2 cellular contexts compared by ENCODE assay signal in the genomic region with DNA sequence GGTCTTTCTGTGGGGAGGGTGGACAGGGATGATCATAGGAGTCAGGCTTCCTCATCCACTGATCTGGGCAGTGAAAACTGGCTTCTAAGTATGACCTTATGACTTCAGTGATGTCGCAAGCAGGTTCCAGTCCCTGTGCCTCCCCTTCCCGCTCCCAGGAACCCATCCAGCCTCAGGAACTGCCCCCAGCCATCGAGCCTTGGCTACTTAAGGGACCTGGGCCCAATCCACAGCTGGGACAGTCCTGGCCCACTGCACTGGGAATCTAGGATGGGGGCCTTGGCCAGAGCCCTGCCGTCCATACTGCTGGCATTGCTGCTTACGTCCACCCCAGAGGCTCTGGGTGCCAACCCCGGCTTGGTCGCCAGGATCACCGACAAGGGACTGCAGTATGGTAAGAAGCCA.
TF ChIP-seq lines count a peak whose summit lies in the region.

Gene LBP (plus strand): TSS at position 236 of the 405 bp plus-strand sequence. CDS start 35 bp downstream, at position 271.

TF ChIP-seq in GM23338, 12 proteins besides CTCF, POLR2A, EP300 and RAD21 (continues in another document):
- no peak for TF ChIP-seq ZNF114 (CRISPR knock-in tag; IDR thresholded peaks at IDR 0.05)
- no peak for TF ChIP-seq ZNF331 (CRISPR knock-in tag; IDR thresholded peaks at IDR 0.05; ENCODE audit: low read depth)
- TF ChIP-seq STAT1 (IDR thresholded peaks at IDR 0.05; ENCODE audit: unreplicated experiment), result no peak
- TF ChIP-seq, protein P1, sequence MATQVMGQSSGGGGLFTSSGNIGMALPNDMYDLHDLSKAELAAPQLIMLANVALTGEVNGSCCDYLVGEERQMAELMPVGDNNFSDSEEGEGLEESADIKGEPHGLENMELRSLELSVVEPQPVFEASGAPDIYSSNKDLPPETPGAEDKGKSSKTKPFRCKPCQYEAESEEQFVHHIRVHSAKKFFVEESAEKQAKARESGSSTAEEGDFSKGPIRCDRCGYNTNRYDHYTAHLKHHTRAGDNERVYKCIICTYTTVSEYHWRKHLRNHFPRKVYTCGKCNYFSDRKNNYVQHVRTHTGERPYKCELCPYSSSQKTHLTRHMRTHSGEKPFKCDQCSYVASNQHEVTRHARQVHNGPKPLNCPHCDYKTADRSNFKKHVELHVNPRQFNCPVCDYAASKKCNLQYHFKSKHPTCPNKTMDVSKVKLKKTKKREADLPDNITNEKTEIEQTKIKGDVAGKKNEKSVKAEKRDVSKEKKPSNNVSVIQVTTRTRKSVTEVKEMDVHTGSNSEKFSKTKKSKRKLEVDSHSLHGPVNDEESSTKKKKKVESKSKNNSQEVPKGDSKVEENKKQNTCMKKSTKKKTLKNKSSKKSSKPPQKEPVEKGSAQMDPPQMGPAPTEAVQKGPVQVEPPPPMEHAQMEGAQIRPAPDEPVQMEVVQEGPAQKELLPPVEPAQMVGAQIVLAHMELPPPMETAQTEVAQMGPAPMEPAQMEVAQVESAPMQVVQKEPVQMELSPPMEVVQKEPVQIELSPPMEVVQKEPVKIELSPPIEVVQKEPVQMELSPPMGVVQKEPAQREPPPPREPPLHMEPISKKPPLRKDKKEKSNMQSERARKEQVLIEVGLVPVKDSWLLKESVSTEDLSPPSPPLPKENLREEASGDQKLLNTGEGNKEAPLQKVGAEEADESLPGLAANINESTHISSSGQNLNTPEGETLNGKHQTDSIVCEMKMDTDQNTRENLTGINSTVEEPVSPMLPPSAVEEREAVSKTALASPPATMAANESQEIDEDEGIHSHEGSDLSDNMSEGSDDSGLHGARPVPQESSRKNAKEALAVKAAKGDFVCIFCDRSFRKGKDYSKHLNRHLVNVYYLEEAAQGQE (IDR thresholded peaks at IDR 0.05; ENCODE audit: unreplicated experiment), result no peak
- TF ChIP-seq, protein P2, sequence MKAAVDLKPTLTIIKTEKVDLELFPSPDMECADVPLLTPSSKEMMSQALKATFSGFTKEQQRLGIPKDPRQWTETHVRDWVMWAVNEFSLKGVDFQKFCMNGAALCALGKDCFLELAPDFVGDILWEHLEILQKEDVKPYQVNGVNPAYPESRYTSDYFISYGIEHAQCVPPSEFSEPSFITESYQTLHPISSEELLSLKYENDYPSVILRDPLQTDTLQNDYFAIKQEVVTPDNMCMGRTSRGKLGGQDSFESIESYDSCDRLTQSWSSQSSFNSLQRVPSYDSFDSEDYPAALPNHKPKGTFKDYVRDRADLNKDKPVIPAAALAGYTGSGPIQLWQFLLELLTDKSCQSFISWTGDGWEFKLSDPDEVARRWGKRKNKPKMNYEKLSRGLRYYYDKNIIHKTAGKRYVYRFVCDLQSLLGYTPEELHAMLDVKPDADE (IDR thresholded peaks at IDR 0.05), result no peak
- no peak for TF ChIP-seq NANOG (IDR thresholded peaks at IDR 0.05; ENCODE audit: borderline replicate concordance)
- TF ChIP-seq, protein P3, sequence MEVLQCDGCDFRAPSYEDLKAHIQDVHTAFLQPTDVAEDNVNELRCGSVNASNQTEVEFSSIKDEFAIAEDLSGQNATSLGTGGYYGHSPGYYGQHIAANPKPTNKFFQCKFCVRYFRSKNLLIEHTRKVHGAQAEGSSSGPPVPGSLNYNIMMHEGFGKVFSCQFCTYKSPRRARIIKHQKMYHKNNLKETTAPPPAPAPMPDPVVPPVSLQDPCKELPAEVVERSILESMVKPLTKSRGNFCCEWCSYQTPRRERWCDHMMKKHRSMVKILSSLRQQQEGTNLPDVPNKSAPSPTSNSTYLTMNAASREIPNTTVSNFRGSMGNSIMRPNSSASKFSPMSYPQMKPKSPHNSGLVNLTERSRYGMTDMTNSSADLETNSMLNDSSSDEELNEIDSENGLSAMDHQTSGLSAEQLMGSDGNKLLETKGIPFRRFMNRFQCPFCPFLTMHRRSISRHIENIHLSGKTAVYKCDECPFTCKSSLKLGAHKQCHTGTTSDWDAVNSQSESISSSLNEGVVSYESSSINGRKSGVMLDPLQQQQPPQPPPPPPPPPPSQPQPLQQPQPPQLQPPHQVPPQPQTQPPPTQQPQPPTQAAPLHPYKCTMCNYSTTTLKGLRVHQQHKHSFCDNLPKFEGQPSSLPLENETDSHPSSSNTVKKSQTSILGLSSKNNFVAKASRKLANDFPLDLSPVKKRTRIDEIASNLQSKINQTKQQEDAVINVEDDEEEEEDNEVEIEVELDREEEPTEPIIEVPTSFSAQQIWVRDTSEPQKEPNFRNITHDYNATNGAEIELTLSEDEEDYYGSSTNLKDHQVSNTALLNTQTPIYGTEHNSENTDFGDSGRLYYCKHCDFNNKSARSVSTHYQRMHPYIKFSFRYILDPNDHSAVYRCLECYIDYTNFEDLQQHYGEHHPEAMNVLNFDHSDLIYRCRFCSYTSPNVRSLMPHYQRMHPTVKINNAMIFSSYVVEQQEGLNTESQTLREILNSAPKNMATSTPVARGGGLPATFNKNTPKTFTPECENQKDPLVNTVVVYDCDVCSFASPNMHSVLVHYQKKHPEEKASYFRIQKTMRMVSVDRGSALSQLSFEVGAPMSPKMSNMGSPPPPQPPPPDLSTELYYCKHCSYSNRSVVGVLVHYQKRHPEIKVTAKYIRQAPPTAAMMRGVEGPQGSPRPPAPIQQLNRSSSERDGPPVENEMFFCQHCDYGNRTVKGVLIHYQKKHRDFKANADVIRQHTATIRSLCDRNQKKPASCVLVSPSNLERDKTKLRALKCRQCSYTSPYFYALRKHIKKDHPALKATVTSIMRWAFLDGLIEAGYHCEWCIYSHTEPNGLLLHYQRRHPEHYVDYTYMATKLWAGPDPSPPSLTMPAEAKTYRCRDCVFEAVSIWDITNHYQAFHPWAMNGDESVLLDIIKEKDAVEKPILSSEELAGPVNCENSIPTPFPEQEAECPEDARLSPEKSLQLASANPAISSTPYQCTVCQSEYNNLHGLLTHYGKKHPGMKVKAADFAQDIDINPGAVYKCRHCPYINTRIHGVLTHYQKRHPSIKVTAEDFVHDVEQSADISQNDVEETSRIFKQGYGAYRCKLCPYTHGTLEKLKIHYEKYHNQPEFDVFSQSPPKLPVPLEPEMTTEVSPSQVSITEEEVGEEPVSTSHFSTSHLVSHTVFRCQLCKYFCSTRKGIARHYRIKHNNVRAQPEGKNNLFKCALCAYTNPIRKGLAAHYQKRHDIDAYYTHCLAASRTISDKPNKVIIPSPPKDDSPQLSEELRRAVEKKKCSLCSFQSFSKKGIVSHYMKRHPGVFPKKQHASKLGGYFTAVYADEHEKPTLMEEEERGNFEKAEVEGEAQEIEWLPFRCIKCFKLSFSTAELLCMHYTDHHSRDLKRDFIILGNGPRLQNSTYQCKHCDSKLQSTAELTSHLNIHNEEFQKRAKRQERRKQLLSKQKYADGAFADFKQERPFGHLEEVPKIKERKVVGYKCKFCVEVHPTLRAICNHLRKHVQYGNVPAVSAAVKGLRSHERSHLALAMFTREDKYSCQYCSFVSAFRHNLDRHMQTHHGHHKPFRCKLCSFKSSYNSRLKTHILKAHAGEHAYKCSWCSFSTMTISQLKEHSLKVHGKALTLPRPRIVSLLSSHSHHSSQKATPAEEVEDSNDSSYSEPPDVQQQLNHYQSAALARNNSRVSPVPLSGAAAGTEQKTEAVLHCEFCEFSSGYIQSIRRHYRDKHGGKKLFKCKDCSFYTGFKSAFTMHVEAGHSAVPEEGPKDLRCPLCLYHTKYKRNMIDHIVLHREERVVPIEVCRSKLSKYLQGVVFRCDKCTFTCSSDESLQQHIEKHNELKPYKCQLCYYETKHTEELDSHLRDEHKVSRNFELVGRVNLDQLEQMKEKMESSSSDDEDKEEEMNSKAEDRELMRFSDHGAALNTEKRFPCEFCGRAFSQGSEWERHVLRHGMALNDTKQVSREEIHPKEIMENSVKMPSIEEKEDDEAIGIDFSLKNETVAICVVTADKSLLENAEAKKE (CRISPR knock-in tag; IDR thresholded peaks at IDR 0.05), result no peak
- no peak for TF ChIP-seq EZH2 (IDR thresholded peaks at IDR 0.05; ENCODE audit: low read depth, unreplicated experiment)
- no peak for TF ChIP-seq JUNB (IDR thresholded peaks at IDR 0.05; ENCODE audit: unreplicated experiment)
- no peak for TF ChIP-seq CREB1 (CRISPR knock-in tag; IDR thresholded peaks at IDR 0.05; ENCODE audit: low read depth)

TF ChIP-seq in HepG2, 621 proteins besides CTCF, POLR2A, EP300 and RAD21:
- TF ChIP-seq, protein P4, sequence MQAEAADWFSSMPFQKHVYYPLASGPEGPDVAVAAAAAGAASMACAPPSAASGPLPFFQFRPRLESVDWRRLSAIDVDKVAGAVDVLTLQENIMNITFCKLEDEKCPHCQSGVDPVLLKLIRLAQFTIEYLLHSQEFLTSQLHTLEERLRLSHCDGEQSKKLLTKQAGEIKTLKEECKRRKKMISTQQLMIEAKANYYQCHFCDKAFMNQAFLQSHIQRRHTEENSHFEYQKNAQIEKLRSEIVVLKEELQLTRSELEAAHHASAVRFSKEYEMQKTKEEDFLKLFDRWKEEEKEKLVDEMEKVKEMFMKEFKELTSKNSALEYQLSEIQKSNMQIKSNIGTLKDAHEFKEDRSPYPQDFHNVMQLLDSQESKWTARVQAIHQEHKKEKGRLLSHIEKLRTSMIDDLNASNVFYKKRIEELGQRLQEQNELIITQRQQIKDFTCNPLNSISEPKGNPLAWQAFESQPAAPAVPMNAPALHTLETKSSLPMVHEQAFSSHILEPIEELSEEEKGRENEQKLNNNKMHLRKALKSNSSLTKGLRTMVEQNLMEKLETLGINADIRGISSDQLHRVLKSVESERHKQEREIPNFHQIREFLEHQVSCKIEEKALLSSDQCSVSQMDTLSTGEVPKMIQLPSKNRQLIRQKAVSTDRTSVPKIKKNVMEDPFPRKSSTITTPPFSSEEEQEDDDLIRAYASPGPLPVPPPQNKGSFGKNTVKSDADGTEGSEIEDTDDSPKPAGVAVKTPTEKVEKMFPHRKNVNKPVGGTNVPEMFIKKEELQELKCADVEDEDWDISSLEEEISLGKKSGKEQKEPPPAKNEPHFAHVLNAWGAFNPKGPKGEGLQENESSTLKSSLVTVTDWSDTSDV (CRISPR knock-in tag; IDR thresholded peaks at IDR 0.05), result 0 out of 2 replicates have a peak, but pooled peaks have one; percentile 64
- TF ChIP-seq CEBPB (IDR thresholded peaks at IDR 0.05; ENCODE audit: borderline replicate concordance, low read depth, low read length) (peak; percentile 83), ZNF350 (CRISPR knock-in tag; IDR thresholded peaks at IDR 0.05; ENCODE audit: borderline replicate concordance, low read depth) (0 out of 2 replicates have a peak, but pooled peaks have one; percentile 28), ZNF549 (CRISPR knock-in tag; IDR thresholded peaks at IDR 0.05) (no peak), ZNF777 (CRISPR knock-in tag; IDR thresholded peaks at IDR 0.05) (no peak), NR2F1 (CRISPR knock-in tag; IDR thresholded peaks at IDR 0.05) (peak in 1 of 2 experiments; percentile 31; a peak in 2 of 4 replicates), NR2F6 (IDR thresholded peaks at IDR 0.05) (no peak), NR2F6 (CRISPR knock-in tag; IDR thresholded peaks at IDR 0.05) (peak; percentile 47; the same call in 1 of the 2 replicates), CEBPG (CRISPR knock-in tag; IDR thresholded peaks at IDR 0.05) (peak; percentile 37; the same call in 1 of the 2 replicates), ZNF280B (CRISPR knock-in tag; IDR thresholded peaks at IDR 0.05; ENCODE audit: borderline replicate concordance) (0 out of 2 replicates have a peak, but pooled peaks have one; percentile 32), DBP (CRISPR knock-in tag; IDR thresholded peaks at IDR 0.05; ENCODE audit: not compliant biosample characterization) (no peak), ADNP (CRISPR knock-in tag; IDR thresholded peaks at IDR 0.05) (no peak), ZNF530 (CRISPR knock-in tag; IDR thresholded peaks at IDR 0.05; ENCODE audit: low read depth) (no peak)
- TF ChIP-seq, protein P5, sequence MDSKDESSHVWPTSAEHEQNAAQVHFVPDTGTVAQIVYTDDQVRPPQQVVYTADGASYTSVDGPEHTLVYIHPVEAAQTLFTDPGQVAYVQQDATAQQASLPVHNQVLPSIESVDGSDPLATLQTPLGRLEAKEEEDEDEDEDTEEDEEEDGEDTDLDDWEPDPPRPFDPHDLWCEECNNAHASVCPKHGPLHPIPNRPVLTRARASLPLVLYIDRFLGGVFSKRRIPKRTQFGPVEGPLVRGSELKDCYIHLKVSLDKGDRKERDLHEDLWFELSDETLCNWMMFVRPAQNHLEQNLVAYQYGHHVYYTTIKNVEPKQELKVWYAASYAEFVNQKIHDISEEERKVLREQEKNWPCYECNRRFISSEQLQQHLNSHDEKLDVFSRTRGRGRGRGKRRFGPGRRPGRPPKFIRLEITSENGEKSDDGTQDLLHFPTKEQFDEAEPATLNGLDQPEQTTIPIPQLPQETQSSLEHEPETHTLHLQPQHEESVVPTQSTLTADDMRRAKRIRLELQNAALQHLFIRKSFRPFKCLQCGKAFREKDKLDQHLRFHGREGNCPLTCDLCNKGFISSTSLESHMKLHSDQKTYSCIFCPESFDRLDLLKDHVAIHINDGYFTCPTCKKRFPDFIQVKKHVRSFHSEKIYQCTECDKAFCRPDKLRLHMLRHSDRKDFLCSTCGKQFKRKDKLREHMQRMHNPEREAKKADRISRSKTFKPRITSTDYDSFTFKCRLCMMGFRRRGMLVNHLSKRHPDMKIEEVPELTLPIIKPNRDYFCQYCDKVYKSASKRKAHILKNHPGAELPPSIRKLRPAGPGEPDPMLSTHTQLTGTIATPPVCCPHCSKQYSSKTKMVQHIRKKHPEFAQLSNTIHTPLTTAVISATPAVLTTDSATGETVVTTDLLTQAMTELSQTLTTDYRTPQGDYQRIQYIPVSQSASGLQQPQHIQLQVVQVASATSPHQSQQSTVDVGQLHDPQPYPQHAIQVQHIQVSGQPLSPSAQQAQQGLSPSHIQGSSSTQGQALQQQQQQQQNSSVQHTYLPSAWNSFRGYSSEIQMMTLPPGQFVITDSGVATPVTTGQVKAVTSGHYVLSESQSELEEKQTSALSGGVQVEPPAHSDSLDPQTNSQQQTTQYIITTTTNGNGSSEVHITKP (CRISPR knock-in tag; IDR thresholded peaks at IDR 0.05; ENCODE audit: low read depth), result no peak
